24 cellular contexts compared by ENCODE assay signal in genomic region chr12:54294914-54295566, GRCh38. TPM values are rescaled to one million over a fixed set of nuclear protein-coding genes. Genes with fewer than 3 reads are reported as not detected.
DNase-seq lines count a peak whose midpoint lies in the region; ATAC-seq and TF ChIP-seq lines count a peak whose summit lies in the region.
"Had no signal": no experiment of that assay in that cellular context is flagged by ENCODE, and none has a peak within 500 bp of the region (broad histone marks: within the 10 kb centered on the region; RNA-seq: fewer than 3 reads in every experiment).

No MANE protein-coding gene starts in this region.

- TF ChIP-seq CTCF in spleen (IDR thresholded peaks at IDR 0.05 in 8 of 11, conservative IDR thresholded peaks at IDR 0.05 in 3 of 11), result no peak
- TF ChIP-seq CTCF in body of pancreas (IDR thresholded peaks at IDR 0.05), result no peak

- WGBS in spleen, 5 donors, result 62 to 83% (median 65%) methylated on average over 9 of the region's 9 CpGs
- WGBS in body of pancreas, 2 donors, result 79% methylated on average over 9 of the region's 9 CpGs

- intact Hi-C loops in spleen (cut with DNase I; ENCODE audit: low total_unique reads), result no loop called here
- intact Hi-C loops in body of pancreas (cut with DNase I), result loop anchor here (5.0 kb wide), 1 partner anchor 67 kb away; the partner anchor contains the start of gene GPR84

- no peaks in the 10 kb centered on the region for H3K36me3 Mint-ChIP-seq in activated T-cell treated with anti-CD3 and anti-CD28 coated beads, Interleukin-2, amount 50 U/mL, for 4 hours (ENCODE audit: insufficient read depth)
- H3K36me3 Mint-ChIP-seq: activated naive CD4-positive, alpha-beta T cell treated with anti-CD3 and anti-CD28 coated beads, Interleukin-2, amount 50 U/mL, for 24 hours; naive thymus-derived CD4-positive, alpha-beta T cell had no signal

- H3K4me1 ChIP-seq in spleen (peaks cover 0 to 66% (median 11%) of the 10 kb centered on the region in 6 donors), body of pancreas (no peaks in the 10 kb centered on the region)
- H3K4me1 ChIP-seq: left ventricle myocardium inferior, pancreas, right atrium auricular region had no signal

- peaks cover 0 to 24% (median 12%) of the 10 kb centered on the region in 7 donors for H3K27me3 ChIP-seq in spleen (replicated peaks in 1 of 7)
- no peaks in the 10 kb centered on the region for H3K27me3 ChIP-seq in body of pancreas
- H3K27me3 ChIP-seq: gastrocnemius medialis, pancreas, right atrium auricular region, upper lobe of right lung had no signal

- peaks cover 17% of the 10 kb centered on the region for H3K27me3 Mint-ChIP-seq in activated T-cell treated with anti-CD3 and anti-CD28 coated beads, Interleukin-2, amount 50 U/mL, for 4 hours (ENCODE audit: low read depth)

- TF ChIP-seq POLR2A in spleen (IDR thresholded peaks at IDR 0.05) (no peak), body of pancreas (IDR thresholded peaks at IDR 0.05) (no peak)

- no peaks in the 10 kb centered on the region for H3K9me3 Mint-ChIP-seq in activated T-cell treated with anti-CD3 and anti-CD28 coated beads, Interleukin-2, amount 50 U/mL, for 4 hours
- H3K9me3 Mint-ChIP-seq: activated CD4-positive, alpha-beta memory T cell treated with anti-CD3 and anti-CD28 coated beads, Interleukin-2, amount 10 ng/mL, durations not matched to agents 7 days and 5 days; activated naive CD4-positive, alpha-beta T cell treated with anti-CD3 and anti-CD28 coated beads, Interleukin-2, amount 50 U/mL, for 24 hours; activated T-helper 17 cell treated with anti-CD3 and anti-CD28 coated beads, Interleukin-2, amount 50 U/mL, for 72 hours; mesothelial cell of epicardium; naive thymus-derived CD4-positive, alpha-beta T cell; T-helper 1 cell treated with Interleukin-12 subunit alpha and Interleukin-12 subunit beta and Interleukin-4 antibody, amounts not matched to agents 30 μg/mL and 1 μg/mL, for 36 hours had no signal

- DNase-seq in G401 (ENCODE audit: low spot score) (peak; percentile 36), OCI-M1 (lab: John Stamatoyannopoulos, UW) (peak; percentile 69), islet precursor cell (peak; percentile 57), spleen (no peak), body of pancreas (no peak)
- DNase-seq in activated T-cell treated with anti-CD3 and anti-CD28 coated beads, Interleukin-2, amount 50 U/mL, for 4 hours, result no peak
- DNase-seq: DMS 273 treated with DMSO at 0.1 percent for 48 hours, GOT3, NCI-H187 treated with DMSO at 0.1 percent for 48 hours, NCI-H526 treated with DMSO at 0.1 percent for 48 hours had no signal

- H3K4me3 Mint-ChIP-seq in activated T-cell treated with anti-CD3 and anti-CD28 coated beads, Interleukin-2, amount 50 U/mL, for 4 hours, result no peak overlapping the region
- H3K4me3 Mint-ChIP-seq: activated CD4-positive, alpha-beta memory T cell treated with anti-CD3 and anti-CD28 coated beads, Interleukin-2, amount 10 ng/mL, durations not matched to agents 7 days and 5 days; activated naive CD4-positive, alpha-beta T cell treated with anti-CD3 and anti-CD28 coated beads, Interleukin-2, amount 50 U/mL, for 24 hours; activated T-helper 17 cell treated with anti-CD3 and anti-CD28 coated beads, Interleukin-2, amount 50 U/mL, for 72 hours; mesothelial cell of epicardium; naive thymus-derived CD4-positive, alpha-beta T cell; T-helper 1 cell treated with Interleukin-12 subunit alpha and Interleukin-12 subunit beta and Interleukin-4 antibody, amounts not matched to agents 30 μg/mL and 1 μg/mL, for 36 hours had no signal

- ATAC-seq in body of pancreas (no peak), GM18868 (IDR thresholded peaks at IDR 0.05; ENCODE audit: unreplicated experiment) (no peak)
- no peak for ATAC-seq in activated T-cell treated with anti-CD3 and anti-CD28 coated beads, Interleukin-2, amount 50 U/mL, for 4 hours

- H3K9me3 ChIP-seq in spleen, result no peaks in the 10 kb centered on the region
- H3K9me3 ChIP-seq in body of pancreas, result no peaks in the 10 kb centered on the region
- H3K9me3 ChIP-seq: gastrocnemius medialis, left ventricle myocardium inferior, pancreas, right atrium auricular region, SJSA1, upper lobe of right lung had no signal

- H3K36me3 ChIP-seq in spleen, result peaks cover 0 to 49% (median 2%) of the 10 kb centered on the region in 6 donors
- H3K36me3 ChIP-seq in body of pancreas (replicated peaks in 1 of 2; ENCODE audit: insufficient read depth in 1 of 2, low read depth in 2 of 2), result no peaks in the 10 kb centered on the region
- H3K36me3 ChIP-seq: gastrocnemius medialis, left ventricle myocardium inferior, pancreas, right atrium auricular region, SJSA1, upper lobe of right lung had no signal

- in situ Hi-C loops in G401 (cut with HindIII; ENCODE audit: low sequenced_read_pairs), result loop anchor here (5.0 kb wide), 1 partner anchor 32 kb away; the partner anchor contains the start of gene COPZ1

- H3K4me1 Mint-ChIP-seq in activated T-cell treated with anti-CD3 and anti-CD28 coated beads, Interleukin-2, amount 50 U/mL, for 4 hours (ENCODE audit: low read depth), result peaks cover 5% of the 10 kb centered on the region

- peak overlapping the region in 5 of 8 donors; percentile 0 to 47 (median 36) for H3K4me3 ChIP-seq in spleen
- no peak overlapping the region for H3K4me3 ChIP-seq in body of pancreas
- H3K4me3 ChIP-seq: gastrocnemius medialis, left ventricle myocardium inferior, pancreas, right atrium auricular region, SJSA1, upper lobe of right lung had no signal

- peak overlapping the region in 6 of 8 donors; percentile 36 to 94 (median 76) for H3K27ac ChIP-seq in spleen
- H3K27ac ChIP-seq in body of pancreas, result no peak overlapping the region
- H3K27ac ChIP-seq: gastrocnemius medialis, left ventricle myocardium inferior, pancreas, right atrium auricular region, SJSA1, upper lobe of right lung had no signal

RNA-seq across cellular contexts. Expression of gene NFE2, which starts 5.8 kb away (rescaled TPM):
- 13.7 and 18.5 TPM in 2 replicates for total RNA-seq in G401 (2014; rRNA removed; shearing (Covaris generic))
- 10 to 100 TPM; 14.1 to 93.7 (median 45.0) TPM for total RNA-seq in spleen
- polyA plus RNA-seq in spleen, result 10 to 100 TPM in 2 of 3 donors, 1 to 10 TPM in 1; 2.4 to 17.5 (median 14.7) TPM
- under 1 TPM in 1 of 2 donors, not detected in 1; 0.26 TPM for total RNA-seq in body of pancreas
- under 1 TPM; 0.26 to 0.40 (median 0.27) TPM for total RNA-seq in activated T-cell treated with anti-CD3 and anti-CD28 coated beads, Interleukin-2, amount 50 U/mL, for 4 hours
- total RNA-seq: activated T-helper 17 cell treated with anti-CD3 and anti-CD28 coated beads, Interleukin-2, amount 50 U/mL, for 72 hours; dermis blood vessel endothelial cell; SJSA1 had no signal

RNA-seq across cellular contexts. Expression of gene HNRNPA1, which starts 14.5 kb away (rescaled TPM):
- 312 and 417 TPM in 2 replicates for total RNA-seq in G401 (2014; rRNA removed; shearing (Covaris generic))
- total RNA-seq in spleen (100 to 1,000 TPM; 511 to 957 (median 742) TPM), body of pancreas (100 to 1,000 TPM; 246 to 247 TPM)
- polyA plus RNA-seq in spleen, result 1,000 to 10,000 TPM; 1,074 to 1,168 (median 1,166) TPM
- total RNA-seq in activated T-cell treated with anti-CD3 and anti-CD28 coated beads, Interleukin-2, amount 50 U/mL, for 4 hours, result 1,000 to 10,000 TPM; 2,725 to 2,849 (median 2,779) TPM

RNA-seq across cellular contexts. Expression of gene CBX5, which starts 15.1 kb away (rescaled TPM):
- total RNA-seq in G401 (2014; rRNA removed; shearing (Covaris generic)), result 59.0 and 67.6 TPM in 2 replicates
- 10 to 100 TPM; 37.2 to 60.3 (median 48.2) TPM for total RNA-seq in spleen
- 1 to 10 TPM; 6.5 to 8.8 (median 6.5) TPM for polyA plus RNA-seq in spleen
- 10 to 100 TPM; 27.0 to 34.3 TPM for total RNA-seq in body of pancreas
- 10 to 100 TPM; 27.9 to 37.0 (median 33.4) TPM for total RNA-seq in activated T-cell treated with anti-CD3 and anti-CD28 coated beads, Interleukin-2, amount 50 U/mL, for 4 hours

RNA-seq across cellular contexts. Expression of gene COPZ1, which starts 29.9 kb away (rescaled TPM):
- total RNA-seq in G401 (2014; rRNA removed; shearing (Covaris generic)), result 219 and 225 TPM in 2 replicates
- 10 to 100 TPM; 59.3 to 99.1 (median 92.8) TPM for total RNA-seq in spleen
- polyA plus RNA-seq in spleen, result 10 to 100 TPM; 55.4 to 80.2 (median 76.4) TPM
- 10 to 100 TPM; 34.3 to 71.3 TPM for total RNA-seq in body of pancreas
- 100 to 1,000 TPM in 2 of 3 donors, 10 to 100 TPM in 1; 97.5 to 113 (median 109) TPM for total RNA-seq in activated T-cell treated with anti-CD3 and anti-CD28 coated beads, Interleukin-2, amount 50 U/mL, for 4 hours

Comparison
In these comparisons a context has a peak if more than half of its experiments do, and no peak if none do; other contexts are left out.
1. DNase-seq: peak in G401 (single experiment), OCI-M1 (single experiment) and islet precursor cell (single experiment); none in spleen (single experiment), body of pancreas (0 of 4) and activated T-cell treated with anti-CD3 and anti-CD28 coated beads, Interleukin-2, amount 50 U/mL, for 4 hours (single experiment).
2. H3K27ac ChIP-seq: peak in spleen (6 of 8); none in body of pancreas (0 of 4).
3. H3K4me3 ChIP-seq: peak in spleen (5 of 8); none in body of pancreas (0 of 2).
4. RNA of gene NFE2, which starts 5.8 kb away (total RNA-seq): 14.1 to 93.7 TPM in spleen and 13.7 to 18.5 TPM in G401; 0.26 to 0.40 TPM in activated T-cell treated with anti-CD3 and anti-CD28 coated beads, Interleukin-2, amount 50 U/mL, for 4 hours and 0.26 TPM in body of pancreas; every median in the first group is over 10 times any median in the second.